18 cellular contexts compared by ENCODE assay signal in genomic region chr14:30115756-30116155, GRCh38.
DNase-seq lines count a peak whose midpoint lies in the region; ATAC-seq and TF ChIP-seq lines count a peak whose summit lies in the region.
"Had no signal": no experiment of that assay in that cellular context is flagged by ENCODE, and none has a peak within 500 bp of the region (broad histone marks: within the 10 kb centered on the region; RNA-seq: fewer than 3 reads in every experiment).

No MANE protein-coding gene starts in this region.

- ATAC-seq in GM23338 = peak; percentile 55
- no peak for ATAC-seq in GM19455 (IDR thresholded peaks at IDR 0.05; ENCODE audit: unreplicated experiment)
- ATAC-seq: T-cell had no signal

- H3K27ac Mint-ChIP-seq in GM23338 = no peak overlapping the region
- H3K27ac Mint-ChIP-seq: B cell; CD4-positive, CD25-positive, alpha-beta regulatory T cell; T-cell had no signal

- H3K4me3 Mint-ChIP-seq in GM23338 = no peak overlapping the region
- H3K4me3 Mint-ChIP-seq: B cell; CD4-positive, CD25-positive, alpha-beta regulatory T cell; T-cell had no signal

- BruUV-seq in A673 (replicated peaks; lab: Mats Ljungman, UMichigan) = no TSS peak

- H3K4me3 ChIP-seq in GM23338 (no peak overlapping the region), A673 (ENCODE audit: low read depth, low read length, poor library complexity, severe bottlenecking) (no peak overlapping the region)

- H3K9me3 ChIP-seq in A673 (ENCODE audit: low read depth, low read length, poor library complexity, severe bottlenecking) = no peaks in the 10 kb centered on the region
- H3K9me3 ChIP-seq: Caco-2 had no signal

- no peaks in the 10 kb centered on the region for H3K36me3 ChIP-seq in GM23338 (ENCODE audit: insufficient read depth)
- no peaks in the 10 kb centered on the region for H3K36me3 ChIP-seq in A673 (ENCODE audit: insufficient read depth, low read length, poor library complexity, severe bottlenecking)

- H2AFZ ChIP-seq in GM23338 = no peak overlapping the region

- H3K27ac ChIP-seq in GM23338 (ENCODE audit: low read depth) (no peak overlapping the region), A673 (ENCODE audit: low read depth, low read length, poor library complexity, severe bottlenecking) (no peak overlapping the region)

- peaks cover 9% of the 10 kb centered on the region for H3K4me1 Mint-ChIP-seq in GM23338
- H3K4me1 Mint-ChIP-seq: B cell; CD4-positive, CD25-positive, alpha-beta regulatory T cell; T-cell had no signal

- no peak overlapping the region for H3K4me2 ChIP-seq in GM23338

- no peaks in the 10 kb centered on the region for H4K20me1 ChIP-seq in GM23338 (replicated peaks; ENCODE audit: insufficient read depth)

- H3K4me1 ChIP-seq in GM23338 (ENCODE audit: insufficient read depth) (peaks cover 6% of the 10 kb centered on the region; the same call in 1 of the 2 replicates), A673 (ENCODE audit: insufficient read depth, low read length, poor library complexity, severe bottlenecking) (no peaks in the 10 kb centered on the region)
- H3K4me1 ChIP-seq: Caco-2 had no signal

- TF ChIP-seq CTCF in GM23338 (conservative IDR thresholded peaks at IDR 0.05; ENCODE audit: low read depth in 2 of 2) (no peak), A673 (conservative IDR thresholded peaks at IDR 0.05; ENCODE audit: low read depth, low read length) (no peak)

- POLR2A ChIA-PET in HEK293T (lab: Yijun Ruan, JAX) = no interaction called here
- POLR2A ChIA-PET in A673 (lab: Charles Lee; ENCODE audit: low non-redundant PET) = no interaction called here

- no peaks in the 10 kb centered on the region for H3K79me2 ChIP-seq in GM23338 (replicated peaks; ENCODE audit: insufficient read depth)

- H3F3A ChIP-seq in GM23338 (replicated peaks; ENCODE audit: low read depth) = no peaks in the 10 kb centered on the region

- peak; percentile 63 for DNase-seq in GM23338 (ENCODE audit: low spot score)
- DNase-seq in HEK293T (ENCODE audit: extremely low spot score) = peak; percentile 10
- DNase-seq in NCI-H2227 treated with DMSO at 0.1 percent for 48 hours (lab: John Stamatoyannopoulos, UW) = peak; percentile 36
- peak; percentile 13 for DNase-seq in iPS-NIHi11 (ENCODE audit: low spot score)
- no peak for DNase-seq in NCI-H446 treated with DMSO at 0.1 percent for 48 hours (lab: John Stamatoyannopoulos, UW)
- no peak for DNase-seq in A673 (ENCODE audit: low spot score)
- DNase-seq in SW480 (ENCODE audit: low spot score) = no peak
- DNase-seq: Caco-2; CD4-positive, CD25-positive, alpha-beta regulatory T cell; DMS153; HCEC 1CT; KG1; NCI-H187; NCI-H82; T-cell; T1000 had no signal

- H3K9me2 ChIP-seq in GM23338 (ENCODE audit: insufficient read depth) = no peaks in the 10 kb centered on the region

- H3K27me3 Mint-ChIP-seq in GM23338 (ENCODE audit: insufficient read depth, low read depth, poor library complexity) = peaks cover 2% of the 10 kb centered on the region
- H3K27me3 Mint-ChIP-seq: B cell, T-cell had no signal

- H3K9me3 Mint-ChIP-seq in GM23338 = no peaks in the 10 kb centered on the region

- H3K27me3 ChIP-seq in GM23338 (ENCODE audit: insufficient read depth) (0 out of 2 replicates have a peak, but pooled peaks cover 3% of the 10 kb centered on the region), A673 (replicated peaks; ENCODE audit: insufficient read depth, low read depth, low read length, poor library complexity) (no peaks in the 10 kb centered on the region)

- H3K36me3 Mint-ChIP-seq in GM23338 (ENCODE audit: low read depth) = no peaks in the 10 kb centered on the region
- H3K36me3 Mint-ChIP-seq: CD4-positive, CD25-positive, alpha-beta regulatory T cell; T-cell had no signal

- intact Hi-C loops in A673 (cut with micrococcal nuclease; ENCODE audit: unreplicated experiment) = no loop called here

- CTCF ChIA-PET in HEK293T (lab: Yijun Ruan, JAX) (no interaction called here), A673 (lab: Charles Lee) (no interaction called here)

TF ChIP-seq in GM23338, 12 proteins besides CTCF, POLR2A, EP300 and RAD21:
- TF ChIP-seq STAT1 (IDR thresholded peaks at IDR 0.05; ENCODE audit: unreplicated experiment) = no peak
- peak; percentile 33; the same call in 1 of the 2 replicates for TF ChIP-seq NANOG (IDR thresholded peaks at IDR 0.05; ENCODE audit: borderline replicate concordance)
- TF ChIP-seq ZNF331 (CRISPR knock-in tag; IDR thresholded peaks at IDR 0.05; ENCODE audit: low read depth) = no peak

TF ChIP-seq in HEK293T, 16 proteins besides CTCF, POLR2A, EP300 and RAD21:
- no peak for TF ChIP-seq ZNF384 (IDR thresholded peaks at IDR 0.05)
- no peak for TF ChIP-seq SP1 (IDR thresholded peaks at IDR 0.05)
- no peak for TF ChIP-seq HDGF (IDR thresholded peaks at IDR 0.05; ENCODE audit: borderline replicate concordance)
- no peak for TF ChIP-seq CTBP1 (IDR thresholded peaks at IDR 0.05; ENCODE audit: borderline replicate concordance)

Comparison
In these comparisons a context has a peak if more than half of its experiments do, and no peak if none do; other contexts are left out.
1. DNase-seq: peak in GM23338 (single experiment), HEK293T (single experiment), NCI-H2227 treated with DMSO at 0.1 percent for 48 hours (single experiment) and iPS-NIHi11 (single experiment); none in NCI-H446 treated with DMSO at 0.1 percent for 48 hours (single experiment), A673 (single experiment) and SW480 (single experiment).